14 cellular contexts compared by ENCODE assay signal in genomic region chr16:57797216-57797525, GRCh38. TPM values are rescaled to one million over a fixed set of nuclear protein-coding genes. Genes with fewer than 3 reads are reported as not detected.
A peak's percentile ranks its signal among the peaks of the same experiment; 100 is the strongest.
DNase-seq lines count a peak whose midpoint lies in the region; ATAC-seq and TF ChIP-seq lines count a peak whose summit lies in the region.
"Had no signal": no experiment of that assay in that cellular context is flagged by ENCODE, and none has a peak within 500 bp of the region (broad histone marks: within the 10 kb centered on the region; RNA-seq: fewer than 3 reads in every experiment).

No MANE protein-coding gene starts in this region.

- peak overlapping the region; percentile 77 for H3K18ac ChIP-seq in trophoblast cell (ENCODE audit: low read length)

- peak overlapping the region; percentile 92 for H2AK5ac ChIP-seq in trophoblast cell (ENCODE audit: low read length)

- H3K4me3 ChIP-seq in adipocyte (ENCODE audit: low read length), result no peak overlapping the region
- H3K4me3 ChIP-seq in hepatocyte, result no peak overlapping the region
- H3K4me3 ChIP-seq in trophoblast cell (ENCODE audit: low read depth, low read length), result peak overlapping the region; percentile 5
- H3K4me3 ChIP-seq: MG63, SJSA1 had no signal

- H3K4me2 ChIP-seq in hepatocyte, result peak overlapping the region; percentile 90
- peak overlapping the region; percentile 49 for H3K4me2 ChIP-seq in trophoblast cell (ENCODE audit: low read length)

- H2BK5ac ChIP-seq in trophoblast cell (ENCODE audit: low read depth, low read length, poor library complexity), result peak overlapping the region; percentile 94

- peak overlapping the region; percentile 23 for H4K12ac ChIP-seq in trophoblast cell (ENCODE audit: low read depth, low read length)

- H3K4me1 Mint-ChIP-seq in activated CD4-positive, alpha-beta T cell treated with anti-CD3 and anti-CD28 coated beads for 36 hours, result peaks cover 12% of the 10 kb centered on the region

- peak overlapping the region; percentile 59 for H3K4ac ChIP-seq in trophoblast cell (ENCODE audit: low read depth, low read length)

- H3K27ac ChIP-seq in hepatocyte (peak overlapping the region; percentile 90), trophoblast cell (ENCODE audit: low read depth, low read length) (peak overlapping the region; percentile 98)
- H3K27ac ChIP-seq: SJSA1 had no signal

- no peak overlapping the region for H3K27ac Mint-ChIP-seq in activated CD4-positive, alpha-beta T cell treated with anti-CD3 and anti-CD28 coated beads for 36 hours
- H3K27ac Mint-ChIP-seq: memory B cell had no signal

- no peak for ATAC-seq in activated CD4-positive, alpha-beta T cell treated with anti-CD3 and anti-CD28 coated beads for 36 hours
- no peak for ATAC-seq in HG03439 (IDR thresholded peaks at IDR 0.05; ENCODE audit: unreplicated experiment)

- H3K36me3 Mint-ChIP-seq in activated CD4-positive, alpha-beta T cell treated with anti-CD3 and anti-CD28 coated beads for 36 hours (ENCODE audit: low read depth), result no peaks in the 10 kb centered on the region
- H3K36me3 Mint-ChIP-seq: memory B cell had no signal

- H3K9me3 Mint-ChIP-seq in activated CD4-positive, alpha-beta T cell treated with anti-CD3 and anti-CD28 coated beads for 36 hours (ENCODE audit: low read depth), result no peaks in the 10 kb centered on the region
- H3K9me3 Mint-ChIP-seq: memory B cell had no signal

- H3K9ac ChIP-seq in adipocyte (ENCODE audit: low read length) (peak overlapping the region; percentile 39), trophoblast cell (ENCODE audit: low read length) (no peak overlapping the region)

- H3K79me1 ChIP-seq in trophoblast cell (ENCODE audit: low read length), result peaks cover 40% of the 10 kb centered on the region

- peaks cover 57% of the 10 kb centered on the region for H3K79me2 ChIP-seq in hepatocyte
- peaks cover 11% of the 10 kb centered on the region for H3K79me2 ChIP-seq in trophoblast cell (ENCODE audit: control insufficient read depth, insufficient read depth, low read length, poor library complexity)

- peak overlapping the region; percentile 75 for H4K8ac ChIP-seq in trophoblast cell (ENCODE audit: low read depth, low read length)

- H3K9me3 ChIP-seq in adipocyte (ENCODE audit: control insufficient read depth, low read length), result no peaks in the 10 kb centered on the region
- no peaks in the 10 kb centered on the region for H3K9me3 ChIP-seq in hepatocyte (ENCODE audit: low read depth)
- no peaks in the 10 kb centered on the region for H3K9me3 ChIP-seq in trophoblast cell (ENCODE audit: insufficient read depth, low read depth, low read length)
- H3K9me3 ChIP-seq: MG63, SJSA1 had no signal

- H3K4me3 Mint-ChIP-seq in activated CD4-positive, alpha-beta T cell treated with anti-CD3 and anti-CD28 coated beads for 36 hours, result no peak overlapping the region
- H3K4me3 Mint-ChIP-seq: memory B cell had no signal

- H4K91ac ChIP-seq in trophoblast cell (ENCODE audit: low read depth, low read length), result peak overlapping the region; percentile 95

- no peaks in the 10 kb centered on the region for H3K9me2 ChIP-seq in hepatocyte (replicated peaks; ENCODE audit: insufficient read depth)

- no peak overlapping the region for H2AFZ ChIP-seq in hepatocyte
- peak overlapping the region; percentile 28 for H2AFZ ChIP-seq in trophoblast cell (ENCODE audit: insufficient read depth, low read length, poor library complexity)

- CTCF ChIA-PET in activated CD4-positive, alpha-beta T cell treated with anti-CD3 and anti-CD28 coated beads for 36 hours (lab: Charles Lee), result interaction anchor here (0.6 kb wide), 1 partner anchor 452 kb away, joined by 4 read pairs; a partner anchor contains a TSS

- peak overlapping the region; percentile 93 for H3K14ac ChIP-seq in trophoblast cell (ENCODE audit: low read length)

- H3K36me3 ChIP-seq in adipocyte (ENCODE audit: control insufficient read depth, insufficient read depth, low read length, severe bottlenecking) (peaks cover 9% of the 10 kb centered on the region), hepatocyte (replicated peaks; ENCODE audit: insufficient read depth, low read depth) (no peaks in the 10 kb centered on the region), trophoblast cell (ENCODE audit: control insufficient read depth in 1 of 2, insufficient read depth in 2 of 2, low read length in 2 of 2) (peaks cover 10 to 17% of the 10 kb centered on the region in 2 experiments)

- peak; percentile 54 for DNase-seq in COLO668 (lab: John Stamatoyannopoulos, UW; ENCODE audit: unreplicated experiment)
- no peak for DNase-seq in adipocyte (ENCODE audit: low read depth)
- DNase-seq in hepatocyte (ENCODE audit: low spot score), result no peak
- DNase-seq in trophoblast cell, result no peak
- no peak for DNase-seq in NCI-H1436 (lab: John Stamatoyannopoulos, UW)
- DNase-seq in activated CD4-positive, alpha-beta T cell treated with anti-CD3 and anti-CD28 coated beads for 36 hours, result no peak
- no peak for DNase-seq in SHP77 (lab: John Stamatoyannopoulos, UW)
- DNase-seq: activated gamma-delta T cell, AML-193, MG63, NCI-H2171 had no signal

- 87% methylated on average over 12 of the region's 13 CpGs for WGBS in hepatocyte (ENCODE audit: low lambda C conversion rate, missing lambda C conversion rate)
- no CpG with 5 or more reads among the region's 13 CpGs for WGBS in trophoblast cell (ENCODE audit: extremely low coverage, insufficient coverage, insufficient read length)

- H3K27me3 ChIP-seq in adipocyte (replicated peaks; ENCODE audit: control insufficient read depth, insufficient read depth, low read length) (no peaks in the 10 kb centered on the region), hepatocyte (no peaks in the 10 kb centered on the region), trophoblast cell (ENCODE audit: insufficient read depth, low read length) (no peaks in the 10 kb centered on the region)
- H3K27me3 ChIP-seq: MG63, SJSA1 had no signal

- peak overlapping the region; percentile 99 for H2BK12ac ChIP-seq in trophoblast cell (ENCODE audit: low read length)

- H3K23ac ChIP-seq in trophoblast cell (ENCODE audit: low read length), result no peak overlapping the region

- no peaks in the 10 kb centered on the region for H4K20me1 ChIP-seq in hepatocyte (ENCODE audit: insufficient read depth, poor library complexity, severe bottlenecking)

- peak overlapping the region; percentile 90 for H2BK120ac ChIP-seq in trophoblast cell (ENCODE audit: insufficient read depth, low read length, poor library complexity)

- intact Hi-C loops in activated CD4-positive, alpha-beta T cell treated with anti-CD3 and anti-CD28 coated beads for 36 hours (cut with DNase I, micrococcal nuclease), result no loop called here

- POLR2A ChIA-PET in activated CD4-positive, alpha-beta T cell treated with anti-CD3 and anti-CD28 coated beads for 36 hours (lab: Charles Lee), result no interaction called here

- H3K27me3 Mint-ChIP-seq in activated CD4-positive, alpha-beta T cell treated with anti-CD3 and anti-CD28 coated beads for 36 hours, result peaks cover 13% of the 10 kb centered on the region

- H3K4me1 ChIP-seq in adipocyte (ENCODE audit: control insufficient read depth, insufficient read depth, low read length) (peaks cover 28% of the 10 kb centered on the region), hepatocyte (ENCODE audit: insufficient read depth) (peaks cover 52% of the 10 kb centered on the region), trophoblast cell (ENCODE audit: control insufficient read depth in 1 of 2, insufficient read depth in 2 of 2, low read length in 2 of 2) (peaks cover 43 to 49% of the 10 kb centered on the region in 2 experiments)

- no peak for TF ChIP-seq CTCF in hepatocyte (IDR thresholded peaks at IDR 0.05; ENCODE audit: poor library complexity)

RNA-seq across cellular contexts. Expression of gene KIFC3, which starts 5.1 kb away (rescaled TPM):
- total RNA-seq in hepatocyte, result 41.4 and 49.7 TPM in 2 replicates
- 55.3 and 66.5 TPM in 2 replicates for polyA plus RNA-seq in hepatocyte
- polyA plus RNA-seq in trophoblast cell (2013), result 14.9 and 15.9 TPM in 2 replicates
- total RNA-seq in activated CD4-positive, alpha-beta T cell treated with anti-CD3 and anti-CD28 coated beads for 36 hours, result under 1 TPM; 0.32 to 0.66 TPM

Comparison
In these comparisons a context has a peak if more than half of its experiments do, and no peak if none do; other contexts are left out.
1. RNA of gene KIFC3, which starts 5.1 kb away (total RNA-seq): 41.4 to 49.7 TPM in hepatocyte; 0.32 to 0.66 TPM in activated CD4-positive, alpha-beta T cell treated with anti-CD3 and anti-CD28 coated beads for 36 hours; every median in the first group is over 10 times any median in the second.